Comparison of ENCODE assay signal across 9 cellular contexts in genomic region chr3:152301745-152302181, GRCh38. TPM values are rescaled to one million over a fixed set of nuclear protein-coding genes. Genes with fewer than 3 reads are reported as not detected.
A peak's percentile ranks its signal among the peaks of the same experiment; 100 is the strongest.
DNase-seq lines count a peak whose midpoint lies in the region; ATAC-seq and TF ChIP-seq lines count a peak whose summit lies in the region.
"Had no signal": no experiment of that assay in that cellular context is flagged by ENCODE, and none has a peak within 500 bp of the region (broad histone marks: within the 10 kb centered on the region; RNA-seq: fewer than 3 reads in every experiment).

No MANE protein-coding gene starts in this region.

- no peak overlapping the region for H2AFZ ChIP-seq in OCI-LY3 (ENCODE audit: low read depth, low read length)

- peak overlapping the region; percentile 85 to 93 for H3K27ac Mint-ChIP-seq in stimulated activated naive CD8-positive, alpha-beta T cell treated with anti-CD3 and anti-CD28 coated beads, Interleukin-15, amount 100 ng/mL, for 72 hours

- H3K9ac ChIP-seq in OCI-LY3 (ENCODE audit: low read length) = peak overlapping the region; percentile 7; the same call in 1 of the 2 replicates

- ATAC-seq in stimulated activated naive CD8-positive, alpha-beta T cell treated with anti-CD3 and anti-CD28 coated beads, Interleukin-15, amount 100 ng/mL, for 72 hours = peak; percentile 50
- no peak for ATAC-seq in HG03039 (IDR thresholded peaks at IDR 0.05; ENCODE audit: unreplicated experiment)
- no peak for ATAC-seq in left colon

- H3K9me3 ChIP-seq in OCI-LY3 (ENCODE audit: insufficient read depth, low read length) = no peaks in the 10 kb centered on the region

- intact Hi-C loops in left colon (cut with DNase I, micrococcal nuclease) = no loop called here

- H3K4me1 ChIP-seq in OCI-LY3 (ENCODE audit: low read length) = peaks cover 46% of the 10 kb centered on the region

- DNase-seq in DMS 273 (lab: John Stamatoyannopoulos, UW; ENCODE audit: unreplicated experiment) = peak; percentile 48
- no peak for DNase-seq in DMS 273 treated with DMSO at 0.1 percent for 48 hours (lab: John Stamatoyannopoulos, UW)
- DNase-seq in fibroblast of mammary gland (ENCODE audit: low read depth) = no peak
- DNase-seq in stimulated activated naive CD8-positive, alpha-beta T cell treated with anti-CD3 and anti-CD28 coated beads, Interleukin-15, amount 100 ng/mL, for 72 hours = no peak
- DNase-seq in nucleus accumbens (lab: John Stamatoyannopoulos, UW) = no peak
- DNase-seq in left colon = no peak

- no peaks in the 10 kb centered on the region for H3K9me3 Mint-ChIP-seq in stimulated activated naive CD8-positive, alpha-beta T cell treated with anti-CD3 and anti-CD28 coated beads, Interleukin-15, amount 100 ng/mL, for 72 hours

- H3K4me1 Mint-ChIP-seq in stimulated activated naive CD8-positive, alpha-beta T cell treated with anti-CD3 and anti-CD28 coated beads, Interleukin-15, amount 100 ng/mL, for 72 hours = peaks cover 78% of the 10 kb centered on the region

- no peaks in the 10 kb centered on the region for H3K27me3 ChIP-seq in OCI-LY3 (ENCODE audit: low read depth, low read length)

- H3K36me3 ChIP-seq in OCI-LY3 (replicated peaks; ENCODE audit: low read depth, low read length) = peaks cover 32% of the 10 kb centered on the region

- TF ChIP-seq CTCF in OCI-LY3 (IDR thresholded peaks at IDR 0.05; ENCODE audit: low read depth, low read length) (no peak), fibroblast of mammary gland (conservative IDR thresholded peaks at IDR 0.05; ENCODE audit: control insufficient read depth, insufficient read depth, low read depth, low read length) (no peak)

- H3K4me2 ChIP-seq in OCI-LY3 (ENCODE audit: low read length) = peak overlapping the region; percentile 60

- H3K4me3 ChIP-seq in OCI-LY3 (ENCODE audit: low read length) = peak overlapping the region; percentile 44
- H3K4me3 ChIP-seq in fibroblast of mammary gland (ENCODE audit: control insufficient read depth, low read depth, low read length) = peak overlapping the region; percentile 32

- H3K4me3 Mint-ChIP-seq in stimulated activated naive CD8-positive, alpha-beta T cell treated with anti-CD3 and anti-CD28 coated beads, Interleukin-15, amount 100 ng/mL, for 72 hours = peak overlapping the region; percentile 67 to 78

- H3K27me3 Mint-ChIP-seq in stimulated activated naive CD8-positive, alpha-beta T cell treated with anti-CD3 and anti-CD28 coated beads, Interleukin-15, amount 100 ng/mL, for 72 hours = no peaks in the 10 kb centered on the region

- H4K20me1 ChIP-seq in OCI-LY3 (ENCODE audit: insufficient read depth, low read length) = peaks cover 99% of the 10 kb centered on the region

- peak overlapping the region; percentile 4; the same call in 1 of the 2 replicates for H3K27ac ChIP-seq in OCI-LY3 (ENCODE audit: low read length)
- H3K27ac ChIP-seq: 22Rv1 had no signal

- H3K79me2 ChIP-seq in OCI-LY3 (ENCODE audit: low read length) = peaks cover 100% of the 10 kb centered on the region

RNA-seq across cellular contexts. Expression of gene MBNL1, which starts 33.0 kb away (rescaled TPM):
- total RNA-seq in left colon = 100 to 1,000 TPM; 154 to 183 TPM
